In genomic region chr20:33662172-33662571, GRCh38 we compare ENCODE assay signal across 8 cellular contexts. TPM values are rescaled to one million over a fixed set of nuclear protein-coding genes. Genes with fewer than 3 reads are reported as not detected.
A peak's percentile ranks its signal among the peaks of the same experiment; 100 is the strongest.
DNase-seq lines count a peak whose midpoint lies in the region; ATAC-seq, FAIRE-seq and TF ChIP-seq lines count a peak whose summit lies in the region.

C20orf144 (plus strand) TSS chr20:33662327; CDS start chr20:33662346, 19 bp downstream.

- H3K27ac Mint-ChIP-seq in T-cell, result peak within 1 kb of the TSS; percentile 85 to 90

- no peaks in the 10 kb centered on the region for H3K27me3 ChIP-seq in GM06990 (replicated peaks; ENCODE audit: control insufficient read depth, insufficient read depth, low read length)
- no peaks in the 10 kb centered on the region for H3K27me3 ChIP-seq in psoas muscle (ENCODE audit: insufficient read depth in 3 of 3, low read length in 2 of 3)

- TF ChIP-seq CTCF in GM06990 (IDR thresholded peaks at IDR 0.05; ENCODE audit: insufficient read depth, low read length, poor library complexity, severe bottlenecking) (no peak), fibroblast of pulmonary artery (IDR thresholded peaks at IDR 0.05; ENCODE audit: low read length, missing control alignments) (no peak), psoas muscle (IDR thresholded peaks at IDR 0.05) (no peak), D721Med (IDR thresholded peaks at IDR 0.05; ENCODE audit: insufficient read depth, missing control alignments) (no peak)

- peak within 1 kb of the TSS; percentile 77 for H3K27ac ChIP-seq in psoas muscle

- H3K36me3 Mint-ChIP-seq in T-cell, result no peaks in the 10 kb centered on the region

- H3K9me3 ChIP-seq in psoas muscle, result no peaks in the 10 kb centered on the region

- no peaks in the 10 kb centered on the region for H3K9me3 Mint-ChIP-seq in T-cell

- peaks cover 30 to 36% (median 33%) of the 10 kb centered on the region in 3 donors for H3K4me1 Mint-ChIP-seq in T-cell

- FAIRE-seq in D721Med (lab: Jason Lieb, UNC), result no peak

- H3K36me3 ChIP-seq in GM06990 (ENCODE audit: control insufficient read depth, insufficient read depth, low read length) (0 out of 2 replicates have a peak, but pooled peaks cover 4% of the 10 kb centered on the region), psoas muscle (ENCODE audit: insufficient read depth in 1 of 2, low read depth in 1 of 2) (peaks cover 0 to 42% of the 10 kb centered on the region in 2 donors)

- H3K4me3 ChIP-seq in GM06990 (replicated peaks; ENCODE audit: low read depth, low read length) (peak within 1 kb of the TSS; percentile 73), fibroblast of pulmonary artery (replicated peaks; ENCODE audit: low read depth, low read length) (peak within 1 kb of the TSS; percentile 71), psoas muscle (peak within 1 kb of the TSS; percentile 77)

- H3K4me3 Mint-ChIP-seq in T-cell, result peak within 1 kb of the TSS; percentile 78 to 96 (median 95)

- ATAC-seq in T-cell (replicated peaks in 1 of 4) (no peak), psoas muscle (no peak), GM21723 (IDR thresholded peaks at IDR 0.05; ENCODE audit: unreplicated experiment) (no peak)

- POLR2A ChIA-PET in T-cell (lab: Charles Lee), result no interaction called here

- DNase-seq in GM06990 (ENCODE audit: extremely low read depth, insufficient read length) (no peak), T-cell (no peak), fibroblast of pulmonary artery (ENCODE audit: low read depth) (no peak), psoas muscle (no peak), GDM1 (lab: John Stamatoyannopoulos, UW) (no peak), AG20443 (ENCODE audit: low spot score) (no peak), D721Med (ENCODE audit: insufficient read length, low spot score) (no peak)

- 89 to 96% (median 94%) methylated on average over 10 of the region's 10 CpGs for WGBS in psoas muscle, 3 donors

- peaks cover 22% of the 10 kb centered on the region for H3K4me1 ChIP-seq in psoas muscle

- CTCF ChIA-PET in T-cell (lab: Charles Lee), result interaction anchor here in 1 of 2 donors (1.7 kb wide), 1 partner anchor 17 kb away, joined by 5 read pairs; no protein-coding TSS in a partner anchor

- no peaks in the 10 kb centered on the region for H3K27me3 Mint-ChIP-seq in T-cell

- intact Hi-C loops in psoas muscle (cut with DNase I), result no loop called here

RNA-seq across cellular contexts. Expression of gene C20orf144, which starts in this region (rescaled TPM):
- total RNA-seq in T-cell, result under 1 TPM in 4 of 5 donors, not detected in 1; 0.16 to 0.26 (median 0.22) TPM
- not detected for total RNA-seq in psoas muscle
- polyA plus RNA-seq in psoas muscle, result under 1 TPM in 2 of 3 donors, not detected in 1; 0.05 to 0.08 TPM
